In the genomic region with DNA sequence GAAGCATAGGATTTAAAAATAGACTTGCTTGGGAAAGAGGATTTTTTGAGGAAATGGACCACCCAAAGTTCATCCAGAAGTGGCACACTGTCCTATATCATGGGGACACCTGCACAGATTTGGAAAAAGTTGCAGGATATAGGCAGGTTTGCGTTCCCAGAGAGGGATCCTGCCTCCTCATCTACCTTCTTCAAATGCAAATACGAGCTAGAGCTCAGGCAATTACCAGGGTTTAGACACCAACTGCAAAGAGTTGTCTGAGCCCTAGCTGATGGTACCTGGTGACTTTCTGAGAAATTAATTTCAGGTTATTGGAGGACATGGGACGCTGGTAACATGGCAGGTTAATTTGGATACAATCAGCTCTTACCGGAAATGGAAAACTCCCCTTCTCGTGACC, we compare ENCODE assay signal across 2 cellular contexts.
TF ChIP-seq lines count a peak whose summit lies in the region.

No MANE protein-coding gene starts in this region.

TF ChIP-seq in GM23338, 12 proteins besides CTCF, POLR2A, EP300 and RAD21:
- TF ChIP-seq CREB1 (CRISPR knock-in tag; IDR thresholded peaks at IDR 0.05; ENCODE audit: low read depth) (no peak), NANOG (IDR thresholded peaks at IDR 0.05; ENCODE audit: borderline replicate concordance) (no peak), ZNF114 (CRISPR knock-in tag; IDR thresholded peaks at IDR 0.05) (no peak), POLR2AphosphoS5 (IDR thresholded peaks at IDR 0.05; ENCODE audit: low read depth) (no peak), ZNF331 (CRISPR knock-in tag; IDR thresholded peaks at IDR 0.05; ENCODE audit: low read depth) (no peak), JUNB (IDR thresholded peaks at IDR 0.05; ENCODE audit: unreplicated experiment) (no peak)
- TF ChIP-seq, protein P1, sequence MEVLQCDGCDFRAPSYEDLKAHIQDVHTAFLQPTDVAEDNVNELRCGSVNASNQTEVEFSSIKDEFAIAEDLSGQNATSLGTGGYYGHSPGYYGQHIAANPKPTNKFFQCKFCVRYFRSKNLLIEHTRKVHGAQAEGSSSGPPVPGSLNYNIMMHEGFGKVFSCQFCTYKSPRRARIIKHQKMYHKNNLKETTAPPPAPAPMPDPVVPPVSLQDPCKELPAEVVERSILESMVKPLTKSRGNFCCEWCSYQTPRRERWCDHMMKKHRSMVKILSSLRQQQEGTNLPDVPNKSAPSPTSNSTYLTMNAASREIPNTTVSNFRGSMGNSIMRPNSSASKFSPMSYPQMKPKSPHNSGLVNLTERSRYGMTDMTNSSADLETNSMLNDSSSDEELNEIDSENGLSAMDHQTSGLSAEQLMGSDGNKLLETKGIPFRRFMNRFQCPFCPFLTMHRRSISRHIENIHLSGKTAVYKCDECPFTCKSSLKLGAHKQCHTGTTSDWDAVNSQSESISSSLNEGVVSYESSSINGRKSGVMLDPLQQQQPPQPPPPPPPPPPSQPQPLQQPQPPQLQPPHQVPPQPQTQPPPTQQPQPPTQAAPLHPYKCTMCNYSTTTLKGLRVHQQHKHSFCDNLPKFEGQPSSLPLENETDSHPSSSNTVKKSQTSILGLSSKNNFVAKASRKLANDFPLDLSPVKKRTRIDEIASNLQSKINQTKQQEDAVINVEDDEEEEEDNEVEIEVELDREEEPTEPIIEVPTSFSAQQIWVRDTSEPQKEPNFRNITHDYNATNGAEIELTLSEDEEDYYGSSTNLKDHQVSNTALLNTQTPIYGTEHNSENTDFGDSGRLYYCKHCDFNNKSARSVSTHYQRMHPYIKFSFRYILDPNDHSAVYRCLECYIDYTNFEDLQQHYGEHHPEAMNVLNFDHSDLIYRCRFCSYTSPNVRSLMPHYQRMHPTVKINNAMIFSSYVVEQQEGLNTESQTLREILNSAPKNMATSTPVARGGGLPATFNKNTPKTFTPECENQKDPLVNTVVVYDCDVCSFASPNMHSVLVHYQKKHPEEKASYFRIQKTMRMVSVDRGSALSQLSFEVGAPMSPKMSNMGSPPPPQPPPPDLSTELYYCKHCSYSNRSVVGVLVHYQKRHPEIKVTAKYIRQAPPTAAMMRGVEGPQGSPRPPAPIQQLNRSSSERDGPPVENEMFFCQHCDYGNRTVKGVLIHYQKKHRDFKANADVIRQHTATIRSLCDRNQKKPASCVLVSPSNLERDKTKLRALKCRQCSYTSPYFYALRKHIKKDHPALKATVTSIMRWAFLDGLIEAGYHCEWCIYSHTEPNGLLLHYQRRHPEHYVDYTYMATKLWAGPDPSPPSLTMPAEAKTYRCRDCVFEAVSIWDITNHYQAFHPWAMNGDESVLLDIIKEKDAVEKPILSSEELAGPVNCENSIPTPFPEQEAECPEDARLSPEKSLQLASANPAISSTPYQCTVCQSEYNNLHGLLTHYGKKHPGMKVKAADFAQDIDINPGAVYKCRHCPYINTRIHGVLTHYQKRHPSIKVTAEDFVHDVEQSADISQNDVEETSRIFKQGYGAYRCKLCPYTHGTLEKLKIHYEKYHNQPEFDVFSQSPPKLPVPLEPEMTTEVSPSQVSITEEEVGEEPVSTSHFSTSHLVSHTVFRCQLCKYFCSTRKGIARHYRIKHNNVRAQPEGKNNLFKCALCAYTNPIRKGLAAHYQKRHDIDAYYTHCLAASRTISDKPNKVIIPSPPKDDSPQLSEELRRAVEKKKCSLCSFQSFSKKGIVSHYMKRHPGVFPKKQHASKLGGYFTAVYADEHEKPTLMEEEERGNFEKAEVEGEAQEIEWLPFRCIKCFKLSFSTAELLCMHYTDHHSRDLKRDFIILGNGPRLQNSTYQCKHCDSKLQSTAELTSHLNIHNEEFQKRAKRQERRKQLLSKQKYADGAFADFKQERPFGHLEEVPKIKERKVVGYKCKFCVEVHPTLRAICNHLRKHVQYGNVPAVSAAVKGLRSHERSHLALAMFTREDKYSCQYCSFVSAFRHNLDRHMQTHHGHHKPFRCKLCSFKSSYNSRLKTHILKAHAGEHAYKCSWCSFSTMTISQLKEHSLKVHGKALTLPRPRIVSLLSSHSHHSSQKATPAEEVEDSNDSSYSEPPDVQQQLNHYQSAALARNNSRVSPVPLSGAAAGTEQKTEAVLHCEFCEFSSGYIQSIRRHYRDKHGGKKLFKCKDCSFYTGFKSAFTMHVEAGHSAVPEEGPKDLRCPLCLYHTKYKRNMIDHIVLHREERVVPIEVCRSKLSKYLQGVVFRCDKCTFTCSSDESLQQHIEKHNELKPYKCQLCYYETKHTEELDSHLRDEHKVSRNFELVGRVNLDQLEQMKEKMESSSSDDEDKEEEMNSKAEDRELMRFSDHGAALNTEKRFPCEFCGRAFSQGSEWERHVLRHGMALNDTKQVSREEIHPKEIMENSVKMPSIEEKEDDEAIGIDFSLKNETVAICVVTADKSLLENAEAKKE (CRISPR knock-in tag; IDR thresholded peaks at IDR 0.05), result no peak
- TF ChIP-seq, protein P2, sequence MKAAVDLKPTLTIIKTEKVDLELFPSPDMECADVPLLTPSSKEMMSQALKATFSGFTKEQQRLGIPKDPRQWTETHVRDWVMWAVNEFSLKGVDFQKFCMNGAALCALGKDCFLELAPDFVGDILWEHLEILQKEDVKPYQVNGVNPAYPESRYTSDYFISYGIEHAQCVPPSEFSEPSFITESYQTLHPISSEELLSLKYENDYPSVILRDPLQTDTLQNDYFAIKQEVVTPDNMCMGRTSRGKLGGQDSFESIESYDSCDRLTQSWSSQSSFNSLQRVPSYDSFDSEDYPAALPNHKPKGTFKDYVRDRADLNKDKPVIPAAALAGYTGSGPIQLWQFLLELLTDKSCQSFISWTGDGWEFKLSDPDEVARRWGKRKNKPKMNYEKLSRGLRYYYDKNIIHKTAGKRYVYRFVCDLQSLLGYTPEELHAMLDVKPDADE (IDR thresholded peaks at IDR 0.05), result no peak

TF ChIP-seq in WTC11, 78 proteins besides CTCF, POLR2A, EP300 and RAD21:
- TF ChIP-seq CBFB (CRISPR knock-in tag; IDR thresholded peaks at IDR 0.05; ENCODE audit: low read depth) (no peak), ZNF232 (CRISPR knock-in tag; IDR thresholded peaks at IDR 0.05) (no peak), ZNF423 (CRISPR knock-in tag; IDR thresholded peaks at IDR 0.05) (no peak)
- TF ChIP-seq, protein P3, sequence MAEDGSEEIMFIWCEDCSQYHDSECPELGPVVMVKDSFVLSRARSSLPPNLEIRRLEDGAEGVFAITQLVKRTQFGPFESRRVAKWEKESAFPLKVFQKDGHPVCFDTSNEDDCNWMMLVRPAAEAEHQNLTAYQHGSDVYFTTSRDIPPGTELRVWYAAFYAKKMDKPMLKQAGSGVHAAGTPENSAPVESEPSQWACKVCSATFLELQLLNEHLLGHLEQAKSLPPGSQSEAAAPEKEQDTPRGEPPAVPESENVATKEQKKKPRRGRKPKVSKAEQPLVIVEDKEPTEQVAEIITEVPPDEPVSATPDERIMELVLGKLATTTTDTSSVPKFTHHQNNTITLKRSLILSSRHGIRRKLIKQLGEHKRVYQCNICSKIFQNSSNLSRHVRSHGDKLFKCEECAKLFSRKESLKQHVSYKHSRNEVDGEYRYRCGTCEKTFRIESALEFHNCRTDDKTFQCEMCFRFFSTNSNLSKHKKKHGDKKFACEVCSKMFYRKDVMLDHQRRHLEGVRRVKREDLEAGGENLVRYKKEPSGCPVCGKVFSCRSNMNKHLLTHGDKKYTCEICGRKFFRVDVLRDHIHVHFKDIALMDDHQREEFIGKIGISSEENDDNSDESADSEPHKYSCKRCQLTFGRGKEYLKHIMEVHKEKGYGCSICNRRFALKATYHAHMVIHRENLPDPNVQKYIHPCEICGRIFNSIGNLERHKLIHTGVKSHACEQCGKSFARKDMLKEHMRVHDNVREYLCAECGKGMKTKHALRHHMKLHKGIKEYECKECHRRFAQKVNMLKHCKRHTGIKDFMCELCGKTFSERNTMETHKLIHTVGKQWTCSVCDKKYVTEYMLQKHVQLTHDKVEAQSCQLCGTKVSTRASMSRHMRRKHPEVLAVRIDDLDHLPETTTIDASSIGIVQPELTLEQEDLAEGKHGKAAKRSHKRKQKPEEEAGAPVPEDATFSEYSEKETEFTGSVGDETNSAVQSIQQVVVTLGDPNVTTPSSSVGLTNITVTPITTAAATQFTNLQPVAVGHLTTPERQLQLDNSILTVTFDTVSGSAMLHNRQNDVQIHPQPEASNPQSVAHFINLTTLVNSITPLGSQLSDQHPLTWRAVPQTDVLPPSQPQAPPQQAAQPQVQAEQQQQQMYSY (CRISPR knock-in tag; IDR thresholded peaks at IDR 0.05), result no peak
